In the genomic region with DNA sequence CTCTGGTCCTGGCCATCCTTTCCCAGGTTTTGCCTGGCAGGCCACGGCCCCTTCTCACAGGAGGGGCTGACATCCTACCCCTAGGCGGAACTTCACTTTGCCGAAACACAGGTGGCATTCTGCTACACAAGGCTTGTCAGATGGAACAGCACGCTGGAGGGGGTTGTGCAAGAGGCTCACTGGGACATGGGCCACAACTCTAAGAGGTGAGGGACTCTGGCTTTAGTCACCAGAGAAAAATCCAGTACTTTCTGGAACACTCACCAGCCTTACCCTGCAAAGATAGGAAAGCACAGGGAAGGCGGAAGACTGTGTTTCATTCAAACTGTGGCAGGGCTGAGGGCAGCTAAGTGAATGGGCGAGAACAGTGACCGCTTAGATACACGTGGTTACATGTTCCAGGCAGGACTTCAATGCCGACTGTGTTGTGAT, we compare ENCODE assay signal across 10 cellular contexts. TPM values are rescaled to one million over a fixed set of nuclear protein-coding genes. Genes with fewer than 3 reads are reported as not detected.
A peak's percentile ranks its signal among the peaks of the same experiment; 100 is the strongest.
DNase-seq lines count a peak whose midpoint lies in the region; ATAC-seq and TF ChIP-seq lines count a peak whose summit lies in the region.
"Had no signal": no experiment of that assay in that cellular context is flagged by ENCODE, and none has a peak within 500 bp of the region (broad histone marks: within the 10 kb centered on the region; RNA-seq: fewer than 3 reads in every experiment).

No MANE protein-coding gene starts in this region.

- no peak overlapping the region for H3K4me3 Mint-ChIP-seq in dendritic cell treated with granulocyte-macrophage colony-stimulating factor and Interleukin-4, amounts not matched to agents 40 ng/mL and 50 ng/mL, for 4 days
- H3K4me3 Mint-ChIP-seq in CD8-positive, alpha-beta memory T cell: no peak overlapping the region

- H3K27me3 ChIP-seq in right lobe of liver (no peaks in the 10 kb centered on the region), tibial nerve (no peaks in the 10 kb centered on the region)
- H3K27me3 ChIP-seq in CD8-positive, alpha-beta memory T cell (ENCODE audit: insufficient read depth, low read length, poor library complexity, severe bottlenecking): no peaks in the 10 kb centered on the region

- POLR2A ChIA-PET in CD8-positive, alpha-beta memory T cell (lab: Charles Lee): no interaction called here

- DNase-seq in M059J (ENCODE audit: low read depth) (peak; percentile 82), right lobe of liver (peak; percentile 81 to 94 (median 90)), tibial nerve (ENCODE audit: low spot score in 2 of 2) (peak in 1 of 2 donors; percentile 42), GM19238 (ENCODE audit: insufficient read length, low spot score) (no peak), DMS79 (lab: John Stamatoyannopoulos, UW) (no peak)
- no peak for DNase-seq in CD8-positive, alpha-beta memory T cell
- DNase-seq: NCI-H2171 had no signal

- 11% methylated on average over 9 of the region's 9 CpGs for WGBS in right lobe of liver (ENCODE audit: insufficient coverage, low coverage, low lambda C conversion rate, missing lambda C conversion rate)
- WGBS in tibial nerve, 2 donors: 39 to 40% methylated on average over 9 of the region's 9 CpGs

- peak in 1 of 2 donors; percentile 85 for TF ChIP-seq EP300 in tibial nerve (IDR thresholded peaks at IDR 0.05)

- CTCF ChIA-PET in CD8-positive, alpha-beta memory T cell (lab: Charles Lee): no interaction called here

- ATAC-seq in right lobe of liver (peak; percentile 51 to 66 (median 59)), HG02678 (IDR thresholded peaks at IDR 0.05; ENCODE audit: unreplicated experiment) (no peak)
- ATAC-seq: activated CD4-positive, CD25-positive, alpha-beta regulatory T cell treated with anti-CD3 and anti-CD28 coated beads, Interleukin-2, amount 50 U/mL, for 24 hours had no signal

- H3K36me3 ChIP-seq in right lobe of liver (no peaks in the 10 kb centered on the region), tibial nerve (no peaks in the 10 kb centered on the region)
- no peaks in the 10 kb centered on the region for H3K36me3 ChIP-seq in CD8-positive, alpha-beta memory T cell (ENCODE audit: insufficient read depth, low read length)

- H3K4me1 ChIP-seq in right lobe of liver: peaks cover 0 to 89% (median 51%) of the 10 kb centered on the region in 4 donors
- peaks cover 6 to 94% (median 67%) of the 10 kb centered on the region in 4 donors for H3K4me1 ChIP-seq in tibial nerve
- no peaks in the 10 kb centered on the region for H3K4me1 ChIP-seq in CD8-positive, alpha-beta memory T cell (ENCODE audit: insufficient read depth, low read length)

- peaks cover 67% of the 10 kb centered on the region for H3K4me1 Mint-ChIP-seq in dendritic cell treated with granulocyte-macrophage colony-stimulating factor and Interleukin-4, amounts not matched to agents 40 ng/mL and 50 ng/mL, for 4 days (ENCODE audit: low read depth)
- H3K4me1 Mint-ChIP-seq in CD8-positive, alpha-beta memory T cell: peaks cover 12 to 19% (median 13%) of the 10 kb centered on the region in 3 donors

- H3K9me3 ChIP-seq in right lobe of liver (no peaks in the 10 kb centered on the region), tibial nerve (no peaks in the 10 kb centered on the region)
- H3K9me3 ChIP-seq in CD8-positive, alpha-beta memory T cell (ENCODE audit: low read length): no peaks in the 10 kb centered on the region

- no peaks in the 10 kb centered on the region for H3K9me3 Mint-ChIP-seq in dendritic cell treated with granulocyte-macrophage colony-stimulating factor and Interleukin-4, amounts not matched to agents 40 ng/mL and 50 ng/mL, for 4 days
- H3K9me3 Mint-ChIP-seq in CD8-positive, alpha-beta memory T cell: no peaks in the 10 kb centered on the region

- no peaks in the 10 kb centered on the region for H3K27me3 Mint-ChIP-seq in dendritic cell treated with granulocyte-macrophage colony-stimulating factor and Interleukin-4, amounts not matched to agents 40 ng/mL and 50 ng/mL, for 4 days
- H3K27me3 Mint-ChIP-seq in CD8-positive, alpha-beta memory T cell: peaks cover 4 to 6% of the 10 kb centered on the region in 2 donors

- no peak overlapping the region for H3K4me3 ChIP-seq in right lobe of liver
- no peak overlapping the region for H3K4me3 ChIP-seq in tibial nerve
- no peak overlapping the region for H3K4me3 ChIP-seq in CD8-positive, alpha-beta memory T cell (ENCODE audit: low read length)

- TF ChIP-seq POLR2A in right lobe of liver (IDR thresholded peaks at IDR 0.05) (no peak), tibial nerve (IDR thresholded peaks at IDR 0.05) (no peak)

- peaks cover 11% of the 10 kb centered on the region for H3K36me3 Mint-ChIP-seq in dendritic cell treated with granulocyte-macrophage colony-stimulating factor and Interleukin-4, amounts not matched to agents 40 ng/mL and 50 ng/mL, for 4 days (ENCODE audit: low read depth)
- H3K36me3 Mint-ChIP-seq in CD8-positive, alpha-beta memory T cell: no peaks in the 10 kb centered on the region

- H3K27ac ChIP-seq in right lobe of liver: peak overlapping the region; percentile 94 to 99 (median 97)
- H3K27ac ChIP-seq in tibial nerve: peak overlapping the region; percentile 76 to 99 (median 88)
- no peak overlapping the region for H3K27ac ChIP-seq in CD8-positive, alpha-beta memory T cell (ENCODE audit: low read depth, low read length)

- TF ChIP-seq CTCF in right lobe of liver (IDR thresholded peaks at IDR 0.05) (no peak), tibial nerve (IDR thresholded peaks at IDR 0.05) (no peak)

- peak overlapping the region; percentile 45 for H3K27ac Mint-ChIP-seq in dendritic cell treated with granulocyte-macrophage colony-stimulating factor and Interleukin-4, amounts not matched to agents 40 ng/mL and 50 ng/mL, for 4 days
- no peak overlapping the region for H3K27ac Mint-ChIP-seq in CD8-positive, alpha-beta memory T cell

- intact Hi-C loops in dendritic cell treated with granulocyte-macrophage colony-stimulating factor and Interleukin-4, amounts not matched to agents 40 ng/mL and 50 ng/mL, for 4 days (cut with micrococcal nuclease): no loop called here
- intact Hi-C loops in right lobe of liver (cut with DNase I): no loop called here

RNA-seq across cellular contexts. Expression of gene CDC42EP4, which starts 18.3 kb away (rescaled TPM):
- 12.7 and 16.6 TPM in 2 replicates for total RNA-seq in M059J (2014; rRNA removed; shearing (Covaris generic))
- total RNA-seq in right lobe of liver (10 to 100 TPM; 27.5 to 34.9 (median 30.9) TPM), tibial nerve (100 to 1,000 TPM in 3 of 4 donors, 10 to 100 TPM in 1; 93.3 to 121 (median 117) TPM)
- total RNA-seq in CD8-positive, alpha-beta memory T cell: under 1 TPM; 0.47 to 0.55 TPM
- polyA plus RNA-seq in CD8-positive, alpha-beta memory T cell: 0.29 TPM

RNA-seq across cellular contexts. Expression of gene CPSF4L, which starts 31.8 kb away (rescaled TPM):
- not detected in 2 replicates for total RNA-seq in M059J (2014; rRNA removed; shearing (Covaris generic))
- total RNA-seq in right lobe of liver: not detected
- total RNA-seq in tibial nerve: not detected
- not detected for total RNA-seq in CD8-positive, alpha-beta memory T cell
- polyA plus RNA-seq in CD8-positive, alpha-beta memory T cell: not detected

Comparison
In these comparisons a context has a peak if more than half of its experiments do, and no peak if none do; other contexts are left out.
1. DNase-seq: peak in M059J (single experiment) and right lobe of liver (3 of 3); none in CD8-positive, alpha-beta memory T cell (0 of 5), GM19238 (single experiment) and DMS79 (single experiment).